ENCODE assay signal across 16 cellular contexts in genomic region chr2:177606636-177607035, GRCh38.
DNase-seq lines count a peak whose midpoint lies in the region; ATAC-seq, FAIRE-seq and TF ChIP-seq lines count a peak whose summit lies in the region.
"Had no signal": no experiment of that assay in that cellular context is flagged by ENCODE, and none has a peak within 500 bp of the region (broad histone marks: within the 10 kb centered on the region; RNA-seq: fewer than 3 reads in every experiment).

No MANE protein-coding gene starts in this region.

- peaks cover 42% of the 10 kb centered on the region for H3K4me1 Mint-ChIP-seq in progenitor cell of endocrine pancreas (ENCODE audit: low read depth)

- H3K36me3 Mint-ChIP-seq in progenitor cell of endocrine pancreas (ENCODE audit: insufficient read depth) = peaks cover 5% of the 10 kb centered on the region

- H2AFZ ChIP-seq in ACC112 (ENCODE audit: low read length, unreplicated experiment) = peak overlapping the region; percentile 95

- no peak overlapping the region for H3K4me3 Mint-ChIP-seq in progenitor cell of endocrine pancreas (ENCODE audit: low read depth)

- TF ChIP-seq POLR2A in H54 (IDR thresholded peaks at IDR 0.05; ENCODE audit: low read depth, low read length) = no peak

- H3K4me1 ChIP-seq in ACC112 (ENCODE audit: control insufficient read depth, insufficient read depth, low read length, unreplicated experiment) = peaks cover 7% of the 10 kb centered on the region
- no peaks in the 10 kb centered on the region for H3K4me1 ChIP-seq in ascending aorta
- H3K4me1 ChIP-seq: pancreas had no signal

- no peak overlapping the region for H3K27ac Mint-ChIP-seq in progenitor cell of endocrine pancreas

- H3K4me3 ChIP-seq in ACC112 (ENCODE audit: low read depth, low read length) (peak overlapping the region; percentile 66), fibroblast of villous mesenchyme (ENCODE audit: low read depth, low read length) (no peak overlapping the region), ascending aorta (no peak overlapping the region)
- H3K4me3 ChIP-seq: coronary artery, pancreas, upper lobe of left lung had no signal

- peaks cover 4% of the 10 kb centered on the region for H3K9me3 Mint-ChIP-seq in progenitor cell of endocrine pancreas (ENCODE audit: low read depth)

- no peaks in the 10 kb centered on the region for H3K79me2 ChIP-seq in ACC112 (ENCODE audit: control insufficient read depth, insufficient read depth, low read length, unreplicated experiment)

- H3K36me3 ChIP-seq in ACC112 (ENCODE audit: insufficient read depth, low read length) = no peaks in the 10 kb centered on the region
- no peaks in the 10 kb centered on the region for H3K36me3 ChIP-seq in ascending aorta
- H3K36me3 ChIP-seq: pancreas, upper lobe of left lung had no signal

- H3K9me3 ChIP-seq in ascending aorta = no peaks in the 10 kb centered on the region
- H3K9me3 ChIP-seq: pancreas, upper lobe of left lung had no signal

- intact Hi-C loops in ascending aorta (cut with DNase I) = no loop called here

- no peaks in the 10 kb centered on the region for H3K27me3 Mint-ChIP-seq in progenitor cell of endocrine pancreas

- FAIRE-seq in H54 (lab: Jason Lieb, UNC) = peak; percentile 6
- FAIRE-seq in TTC549 (lab: Jason Lieb, UNC) = peak; percentile 100
- no peak for FAIRE-seq in RCC 7860 (lab: Jason Lieb, UNC)
- FAIRE-seq: pancreas had no signal

- H3K27me3 ChIP-seq in ACC112 (ENCODE audit: insufficient read depth, low read length) = no peaks in the 10 kb centered on the region
- no peaks in the 10 kb centered on the region for H3K27me3 ChIP-seq in ascending aorta
- H3K27me3 ChIP-seq: pancreas, upper lobe of left lung had no signal

- DNase-seq in H54 (ENCODE audit: insufficient read length, low spot score) (no peak), fibroblast of villous mesenchyme (ENCODE audit: low read depth) (peak; percentile 26), ascending aorta (ENCODE audit: low spot score in 2 of 2) (no peak), progenitor cell of endocrine pancreas (ENCODE audit: low spot score, unreplicated experiment) (no peak), RCC 7860 (ENCODE audit: low spot score) (no peak), omental fat pad (ENCODE audit: low spot score) (no peak)
- DNase-seq: activated CD4-positive, CD25-positive, alpha-beta regulatory T cell treated with anti-CD3 and anti-CD28 coated beads, Interleukin-2, amount 50 U/mL, for 72 hours; NCI-H1694; pancreas; stimulated activated CD4-positive, alpha-beta T cell treated with anti-CD3 and anti-CD28 coated beads, Interleukin-1b, Interleukin-23, amount 100 ng/mL, for 48 hours; stimulated activated CD8-positive, alpha-beta memory T cell treated with anti-CD3 and anti-CD28 coated beads, Interleukin-4, amount 100 ng/mL, for 48 hours; upper lobe of left lung had no signal

- H3K27ac ChIP-seq in ACC112 (ENCODE audit: low read depth, low read length) (no peak overlapping the region), ascending aorta (no peak overlapping the region)
- H3K27ac ChIP-seq: coronary artery, KMS-11, pancreas, upper lobe of left lung had no signal

- ATAC-seq in omental fat pad (ENCODE audit: low FRiP score) = no peak
- ATAC-seq: pancreas had no signal

- TF ChIP-seq CTCF in fibroblast of villous mesenchyme (IDR thresholded peaks at IDR 0.05; ENCODE audit: insufficient read depth, low read depth, low read length) (no peak), ascending aorta (IDR thresholded peaks at IDR 0.05) (no peak), progenitor cell of endocrine pancreas (IDR thresholded peaks at IDR 0.05; ENCODE audit: unreplicated experiment) (no peak), omental fat pad (IDR thresholded peaks at IDR 0.05) (no peak)
